ENCODE assay signal across 17 cellular contexts in the genomic region with DNA sequence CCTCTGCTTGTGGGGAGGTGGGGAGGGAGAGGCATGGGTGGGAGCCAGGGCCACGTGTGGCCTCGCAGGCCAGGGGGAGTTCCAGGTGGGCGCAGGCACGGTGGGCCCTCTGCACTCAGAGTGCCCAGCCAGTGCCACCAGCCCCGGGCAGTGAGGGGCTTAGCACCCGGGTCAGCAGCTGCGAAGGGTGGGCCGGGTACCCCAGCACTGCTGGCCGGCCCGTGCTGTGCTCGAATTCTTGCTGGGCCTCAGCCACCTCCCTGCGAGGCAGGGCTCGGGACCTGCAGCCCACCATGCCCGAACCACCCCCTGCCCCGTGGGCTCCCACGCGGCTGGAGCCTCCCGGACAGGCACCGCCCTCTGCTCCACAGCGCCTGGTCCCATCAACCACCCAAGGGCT.
"Had no signal": no experiment of that assay in that cellular context is flagged by ENCODE, and none has a peak within 500 bp of the region (broad histone marks: within the 10 kb centered on the region; RNA-seq: fewer than 3 reads in every experiment).

No MANE protein-coding gene starts in this region.

- H3K27ac ChIP-seq: RWPE1 had no signal

- ATAC-seq: SK-N-SH treated with all-trans-retinoic acid at 6 μM for 48 hours had no signal

- DNase-seq: Kasumi-1, KBM-7, MM.1S, NCI-H1092 treated with DMSO at 0.1 percent for 48 hours, NCI-H1436, NCI-H187, NCI-H2029, NCI-H2081 treated with DMSO at 0.1 percent for 48 hours, NCI-H2171, NCI-H226, NCI-H446, NCI-H510A, NCI-H524 treated with DMSO at 0.1 percent for 48 hours, NCI-H774, SHP77 had no signal
